Comparison of ENCODE assay signal across 10 cellular contexts in the genomic region with DNA sequence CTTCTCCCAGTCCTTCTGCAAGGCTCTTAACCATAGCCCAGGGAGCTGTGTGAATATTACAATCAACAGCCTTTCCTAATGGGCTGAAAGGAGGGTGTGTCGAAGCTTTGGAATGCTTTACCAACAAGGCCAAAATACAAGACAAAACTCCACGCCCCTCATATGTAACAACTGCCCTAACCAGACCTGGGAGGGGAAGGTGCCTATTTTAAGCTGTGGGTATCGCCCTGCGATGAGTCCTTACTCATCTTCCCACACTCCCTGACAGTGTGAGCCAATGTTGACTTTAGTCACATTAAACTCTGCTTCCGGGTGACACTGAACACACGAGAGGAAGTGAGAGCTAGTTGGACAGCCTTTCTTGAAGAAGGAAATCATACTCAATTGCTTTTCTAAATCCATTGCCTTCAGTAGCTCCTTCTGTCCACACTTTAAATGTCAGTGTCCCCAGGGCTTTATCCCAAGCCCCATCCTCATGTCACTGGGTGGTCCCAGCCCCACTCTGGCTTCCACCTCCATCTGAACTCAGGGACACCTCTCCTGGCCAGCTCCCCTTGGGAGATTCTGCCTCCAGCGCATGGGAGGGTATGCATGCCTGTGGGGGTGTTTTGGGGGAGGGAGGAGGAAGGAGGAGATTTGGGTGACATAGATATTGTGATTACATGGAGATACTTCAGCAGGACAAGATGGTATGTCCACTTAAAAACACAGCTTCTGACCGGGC. TPM values are rescaled to one million over a fixed set of nuclear protein-coding genes. Genes with fewer than 3 reads are reported as not detected.
A peak's percentile ranks its signal among the peaks of the same experiment; 100 is the strongest.
DNase-seq lines count a peak whose midpoint lies in the region; ATAC-seq and TF ChIP-seq lines count a peak whose summit lies in the region.
"Had no signal": no experiment of that assay in that cellular context is flagged by ENCODE, and none has a peak within 500 bp of the region (broad histone marks: within the 10 kb centered on the region; RNA-seq: fewer than 3 reads in every experiment).

No MANE protein-coding gene starts in this region.

- no peaks in the 10 kb centered on the region for H3K79me2 ChIP-seq in OCI-LY1 (ENCODE audit: insufficient read depth, low read length)

- no peak for TF ChIP-seq POLR2A in spleen (IDR thresholded peaks at IDR 0.05)

- H3K27me3 Mint-ChIP-seq in activated CD8-positive, alpha-beta T cell treated with anti-CD3 and anti-CD28 coated beads for 36 hours: peaks cover 7% of the 10 kb centered on the region
- peaks cover 2% of the 10 kb centered on the region for H3K27me3 Mint-ChIP-seq in activated CD8-positive, alpha-beta T cell treated with anti-CD3 and anti-CD28 coated beads, Interleukin-2, amount 10 ng/mL, durations not matched to agents 7 days and 5 days (ENCODE audit: low read depth)
- H3K27me3 Mint-ChIP-seq: activated naive CD4-positive, alpha-beta T cell treated with anti-CD3 and anti-CD28 coated beads, Interleukin-2, amount 50 U/mL, for 24 hours had no signal

- no peaks in the 10 kb centered on the region for H3K9me2 ChIP-seq in OCI-LY1 (ENCODE audit: low read depth, low read length)

- H3K27ac ChIP-seq in OCI-LY1 (ENCODE audit: low read depth, low read length, poor library complexity, severe bottlenecking) (no peak overlapping the region), foreskin keratinocyte (no peak overlapping the region), spleen (peak overlapping the region in 3 of 8 donors; percentile 34 to 60 (median 40))

- no peaks in the 10 kb centered on the region for H3K36me3 ChIP-seq in OCI-LY1 (ENCODE audit: insufficient read depth, low read length)
- H3K36me3 ChIP-seq in spleen: no peaks in the 10 kb centered on the region

- H3K27me3 ChIP-seq in OCI-LY1 (ENCODE audit: insufficient read depth, low read length) (no peaks in the 10 kb centered on the region), foreskin keratinocyte (no peaks in the 10 kb centered on the region), spleen (replicated peaks in 1 of 7) (peaks cover 0 to 14% (median 0%) of the 10 kb centered on the region in 7 donors)

- peak overlapping the region; percentile 80 for H2AFZ ChIP-seq in OCI-LY1 (ENCODE audit: low read length)

- peak; percentile 13 for DNase-seq in activated CD8-positive, alpha-beta T cell treated with anti-CD3 and anti-CD28 coated beads for 36 hours
- DNase-seq in activated CD8-positive, alpha-beta T cell treated with anti-CD3 and anti-CD28 coated beads, Interleukin-2, amount 10 ng/mL, durations not matched to agents 7 days and 5 days: no peak
- DNase-seq in foreskin keratinocyte: peak; percentile 90 to 91
- peak; percentile 38 for DNase-seq in spleen
- no peak for DNase-seq in central memory CD4-positive, alpha-beta T cell
- no peak for DNase-seq in nucleus accumbens (lab: John Stamatoyannopoulos, UW)
- no peak for DNase-seq in activated CD4-positive, alpha-beta T cell treated with anti-CD3 and anti-CD28 coated beads, Interleukin-2, amount 50 U/mL, for 4 hours

- H3K9me3 ChIP-seq in OCI-LY1 (ENCODE audit: low read length) (no peaks in the 10 kb centered on the region), spleen (no peaks in the 10 kb centered on the region)

- no peaks in the 10 kb centered on the region for H3K36me3 Mint-ChIP-seq in activated CD8-positive, alpha-beta T cell treated with anti-CD3 and anti-CD28 coated beads for 36 hours (ENCODE audit: low read depth)
- no peaks in the 10 kb centered on the region for H3K36me3 Mint-ChIP-seq in activated CD8-positive, alpha-beta T cell treated with anti-CD3 and anti-CD28 coated beads, Interleukin-2, amount 10 ng/mL, durations not matched to agents 7 days and 5 days (ENCODE audit: low read depth)
- H3K36me3 Mint-ChIP-seq: activated naive CD4-positive, alpha-beta T cell treated with anti-CD3 and anti-CD28 coated beads, Interleukin-2, amount 50 U/mL, for 24 hours had no signal

- H3K4me1 ChIP-seq in OCI-LY1 (ENCODE audit: insufficient read depth, low read length, severe bottlenecking): peaks cover 27% of the 10 kb centered on the region
- H3K4me1 ChIP-seq in foreskin keratinocyte: no peaks in the 10 kb centered on the region
- peaks cover 0 to 29% (median 19%) of the 10 kb centered on the region in 6 donors for H3K4me1 ChIP-seq in spleen

- no peak overlapping the region for H3K27ac Mint-ChIP-seq in activated CD8-positive, alpha-beta T cell treated with anti-CD3 and anti-CD28 coated beads for 36 hours
- no peak overlapping the region for H3K27ac Mint-ChIP-seq in activated CD8-positive, alpha-beta T cell treated with anti-CD3 and anti-CD28 coated beads, Interleukin-2, amount 10 ng/mL, durations not matched to agents 7 days and 5 days
- H3K27ac Mint-ChIP-seq: activated naive CD4-positive, alpha-beta T cell treated with anti-CD3 and anti-CD28 coated beads, Interleukin-2, amount 50 U/mL, for 24 hours had no signal

- CTCF ChIA-PET in activated CD8-positive, alpha-beta T cell treated with anti-CD3 and anti-CD28 coated beads for 36 hours (lab: Charles Lee): interaction anchor here (1.5 to 1.8 kb wide), 3 partner anchors 43 to 151 kb away, joined by 4 to 6 read pairs (median 4); no protein-coding TSS in a partner anchor
- CTCF ChIA-PET in activated CD8-positive, alpha-beta T cell treated with anti-CD3 and anti-CD28 coated beads, Interleukin-2, amount 10 ng/mL, durations not matched to agents 7 days and 5 days (lab: Charles Lee): no interaction called here

- intact Hi-C loops in activated CD8-positive, alpha-beta T cell treated with anti-CD3 and anti-CD28 coated beads for 36 hours (cut with micrococcal nuclease): no loop called here
- intact Hi-C loops in spleen (cut with DNase I; ENCODE audit: low total_unique reads): no loop called here

- no peaks in the 10 kb centered on the region for H3K4me1 Mint-ChIP-seq in activated CD8-positive, alpha-beta T cell treated with anti-CD3 and anti-CD28 coated beads for 36 hours (ENCODE audit: low read depth)
- H3K4me1 Mint-ChIP-seq in activated CD8-positive, alpha-beta T cell treated with anti-CD3 and anti-CD28 coated beads, Interleukin-2, amount 10 ng/mL, durations not matched to agents 7 days and 5 days (ENCODE audit: low read depth): peaks cover 9% of the 10 kb centered on the region
- H3K4me1 Mint-ChIP-seq: activated naive CD4-positive, alpha-beta T cell treated with anti-CD3 and anti-CD28 coated beads, Interleukin-2, amount 50 U/mL, for 24 hours had no signal

- no peaks in the 10 kb centered on the region for H3K9me3 Mint-ChIP-seq in activated CD8-positive, alpha-beta T cell treated with anti-CD3 and anti-CD28 coated beads for 36 hours
- H3K9me3 Mint-ChIP-seq in activated CD8-positive, alpha-beta T cell treated with anti-CD3 and anti-CD28 coated beads, Interleukin-2, amount 10 ng/mL, durations not matched to agents 7 days and 5 days (ENCODE audit: insufficient read depth): no peaks in the 10 kb centered on the region
- H3K9me3 Mint-ChIP-seq: activated naive CD4-positive, alpha-beta T cell treated with anti-CD3 and anti-CD28 coated beads, Interleukin-2, amount 50 U/mL, for 24 hours; neural crest cell had no signal

- no peak for TF ChIP-seq CTCF in activated CD8-positive, alpha-beta T cell treated with anti-CD3 and anti-CD28 coated beads for 36 hours (IDR thresholded peaks at IDR 0.05)
- TF ChIP-seq CTCF in OCI-LY1 (IDR thresholded peaks at IDR 0.05; ENCODE audit: low read length) (no peak), foreskin keratinocyte (conservative IDR thresholded peaks at IDR 0.05) (no peak), spleen (IDR thresholded peaks at IDR 0.05 in 8 of 11, conservative IDR thresholded peaks at IDR 0.05 in 3 of 11) (no peak)

- no peak overlapping the region for H3K9ac ChIP-seq in OCI-LY1 (ENCODE audit: low read length)

- ATAC-seq in activated CD8-positive, alpha-beta T cell treated with anti-CD3 and anti-CD28 coated beads for 36 hours: peak; percentile 70
- no peak for ATAC-seq in activated CD8-positive, alpha-beta T cell treated with anti-CD3 and anti-CD28 coated beads, Interleukin-2, amount 10 ng/mL, durations not matched to agents 7 days and 5 days
- ATAC-seq in foreskin keratinocyte: peak; percentile 93

- POLR2A ChIA-PET in activated CD8-positive, alpha-beta T cell treated with anti-CD3 and anti-CD28 coated beads for 36 hours (lab: Charles Lee): no interaction called here
- POLR2A ChIA-PET in activated CD8-positive, alpha-beta T cell treated with anti-CD3 and anti-CD28 coated beads, Interleukin-2, amount 10 ng/mL, durations not matched to agents 7 days and 5 days (lab: Charles Lee): interaction anchor here (1.4 kb wide), 1 partner anchor 8 kb away, joined by 4 read pairs; no protein-coding TSS in a partner anchor

- H3K4me3 ChIP-seq in OCI-LY1 (ENCODE audit: low read depth, low read length, poor library complexity, severe bottlenecking) (no peak overlapping the region), spleen (no peak overlapping the region)

- no peak overlapping the region for H3K4me3 Mint-ChIP-seq in activated CD8-positive, alpha-beta T cell treated with anti-CD3 and anti-CD28 coated beads for 36 hours
- no peak overlapping the region for H3K4me3 Mint-ChIP-seq in activated CD8-positive, alpha-beta T cell treated with anti-CD3 and anti-CD28 coated beads, Interleukin-2, amount 10 ng/mL, durations not matched to agents 7 days and 5 days
- H3K4me3 Mint-ChIP-seq: activated naive CD4-positive, alpha-beta T cell treated with anti-CD3 and anti-CD28 coated beads, Interleukin-2, amount 50 U/mL, for 24 hours; neural crest cell had no signal

- H3K4me2 ChIP-seq in OCI-LY1 (ENCODE audit: low read length): no peak overlapping the region

- WGBS in spleen, 5 donors: 61 to 77% (median 63%) methylated on average over 8 of the region's 8 CpGs

- H3F3A ChIP-seq in OCI-LY1 (ENCODE audit: insufficient read depth, low read length): no peaks in the 10 kb centered on the region

- no peaks in the 10 kb centered on the region for H4K20me1 ChIP-seq in OCI-LY1 (ENCODE audit: insufficient read depth, low read length)

RNA-seq across cellular contexts. Expression of a gene that starts 6.5 kb away (rescaled TPM):
- total RNA-seq in activated CD8-positive, alpha-beta T cell treated with anti-CD3 and anti-CD28 coated beads for 36 hours: 10 to 100 TPM; 92.4 to 94.6 TPM
- 10 to 100 TPM; 70.5 to 72.7 TPM for total RNA-seq in activated CD8-positive, alpha-beta T cell treated with anti-CD3 and anti-CD28 coated beads, Interleukin-2, amount 10 ng/mL, durations not matched to agents 7 days and 5 days
- total RNA-seq in foreskin keratinocyte (77.6 and 87.2 TPM in 2 replicates), spleen (100 to 1,000 TPM in 6 of 7 donors, 10 to 100 TPM in 1; 98.9 to 140 (median 120) TPM)
- polyA plus RNA-seq in foreskin keratinocyte (49.5 and 56.2 TPM in 2 replicates), spleen (10 to 100 TPM; 29.5 to 67.1 (median 38.0) TPM)

RNA-seq across cellular contexts. Expression of a gene that starts 55.6 kb away (rescaled TPM):
- 10 to 100 TPM; 19.8 to 21.5 TPM for total RNA-seq in activated CD8-positive, alpha-beta T cell treated with anti-CD3 and anti-CD28 coated beads for 36 hours
- total RNA-seq in activated CD8-positive, alpha-beta T cell treated with anti-CD3 and anti-CD28 coated beads, Interleukin-2, amount 10 ng/mL, durations not matched to agents 7 days and 5 days: 10 to 100 TPM; 16.1 to 17.1 TPM
- total RNA-seq in foreskin keratinocyte (12.9 and 13.8 TPM in 2 replicates), spleen (10 to 100 TPM; 46.2 to 88.4 (median 48.0) TPM)
- polyA plus RNA-seq in foreskin keratinocyte (13.6 and 16.4 TPM in 2 replicates), spleen (100 to 1,000 TPM in 1 of 3 donors, 10 to 100 TPM in 2; 34.9 to 107 (median 58.7) TPM)

Comparison
In these comparisons a context has a peak if more than half of its experiments do, and no peak if none do; other contexts are left out.
1. DNase-seq: peak in activated CD8-positive, alpha-beta T cell treated with anti-CD3 and anti-CD28 coated beads for 36 hours (single experiment), foreskin keratinocyte (2 of 2) and spleen (single experiment); none in activated CD8-positive, alpha-beta T cell treated with anti-CD3 and anti-CD28 coated beads, Interleukin-2, amount 10 ng/mL, durations not matched to agents 7 days and 5 days (single experiment), central memory CD4-positive, alpha-beta T cell (single experiment), nucleus accumbens (0 of 56) and activated CD4-positive, alpha-beta T cell treated with anti-CD3 and anti-CD28 coated beads, Interleukin-2, amount 50 U/mL, for 4 hours (0 of 2).